Comparison of ENCODE assay signal across 14 cellular contexts in genomic region chr6:40936810-40937209, GRCh38.
DNase-seq lines count a peak whose midpoint lies in the region; ATAC-seq, FAIRE-seq and TF ChIP-seq lines count a peak whose summit lies in the region.
"Had no signal": no experiment of that assay in that cellular context is flagged by ENCODE, and none has a peak within 500 bp of the region (broad histone marks: within the 10 kb centered on the region; RNA-seq: fewer than 3 reads in every experiment).

No MANE protein-coding gene starts in this region.

- POLR2A ChIA-PET in Panc1 (lab: Charles Lee), result no interaction called here

- peaks cover 13% of the 10 kb centered on the region for H3K9me3 Mint-ChIP-seq in nephron
- no peaks in the 10 kb centered on the region for H3K9me3 Mint-ChIP-seq in effector memory CD8-positive, alpha-beta T cell

- CTCF ChIA-PET in Panc1 (lab: Charles Lee), result no interaction called here

- H3K36me3 ChIP-seq in Panc1 (ENCODE audit: control insufficient read depth, insufficient read depth, low read length), result no peaks in the 10 kb centered on the region
- no peaks in the 10 kb centered on the region for H3K36me3 ChIP-seq in kidney (ENCODE audit: control insufficient read depth in 1 of 2, insufficient read depth in 2 of 2, low read length in 2 of 2)
- H3K36me3 ChIP-seq: transverse colon had no signal

- no peak for FAIRE-seq in kidney (lab: Jason Lieb, UNC)

- intact Hi-C loops in Panc1 (cut with micrococcal nuclease; ENCODE audit: unreplicated experiment), result no loop called here
- intact Hi-C loops in kidney (cut with DNase I), result no loop called here

- in situ Hi-C loops in Panc1 (cut with HindIII; ENCODE audit: low pct_unique_long_range_greater_than_20kb, low sequenced_read_pairs), result no loop called here

- ATAC-seq in Panc1, result peak; percentile 45; the same call in 1 of the 2 replicates
- no peak for ATAC-seq in effector memory CD8-positive, alpha-beta T cell (replicated peaks)
- ATAC-seq: WTC11 had no signal

- H3K4me1 ChIP-seq in Panc1 (ENCODE audit: control insufficient read depth, insufficient read depth, low read length) (no peaks in the 10 kb centered on the region), kidney (ENCODE audit: control insufficient read depth in 1 of 2, insufficient read depth in 1 of 2, low read depth in 1 of 2, low read length in 2 of 2) (no peaks in the 10 kb centered on the region)
- H3K4me1 ChIP-seq: transverse colon had no signal

- no peak overlapping the region for H3K4me3 Mint-ChIP-seq in nephron
- no peak overlapping the region for H3K4me3 Mint-ChIP-seq in effector memory CD8-positive, alpha-beta T cell
- H3K4me3 Mint-ChIP-seq: WTC11 had no signal

- peak overlapping the region in 2 of 3 experiments; percentile 38 to 39 for H3K27ac Mint-ChIP-seq in nephron
- H3K27ac Mint-ChIP-seq in effector memory CD8-positive, alpha-beta T cell, result no peak overlapping the region
- H3K27ac Mint-ChIP-seq: WTC11 had no signal

- BruUV-seq in Panc1 (replicated peaks; lab: Mats Ljungman, UMichigan), result no TSS peak

- no peaks in the 10 kb centered on the region for H3K36me3 Mint-ChIP-seq in nephron (ENCODE audit: low read depth)
- H3K36me3 Mint-ChIP-seq in effector memory CD8-positive, alpha-beta T cell (ENCODE audit: insufficient read depth), result no peaks in the 10 kb centered on the region

- peaks cover 10% of the 10 kb centered on the region for H3K27me3 Mint-ChIP-seq in nephron (ENCODE audit: low read depth)
- peaks cover 44 to 64% of the 10 kb centered on the region in 2 donors for H3K27me3 Mint-ChIP-seq in effector memory CD8-positive, alpha-beta T cell

- H3K4me3 ChIP-seq in Panc1 (ENCODE audit: low read depth in 2 of 2, low read length in 2 of 2) (no peak overlapping the region), kidney (ENCODE audit: low read length in 2 of 2) (no peak overlapping the region)
- H3K4me3 ChIP-seq: transverse colon had no signal

- H3K4me1 Mint-ChIP-seq in nephron, result peaks cover 17% of the 10 kb centered on the region
- no peaks in the 10 kb centered on the region for H3K4me1 Mint-ChIP-seq in effector memory CD8-positive, alpha-beta T cell (ENCODE audit: low read depth in 2 of 2)

- no peaks in the 10 kb centered on the region for H3K27me3 ChIP-seq in Panc1 (ENCODE audit: control insufficient read depth, insufficient read depth, low read length)
- H3K27me3 ChIP-seq: transverse colon had no signal

- TF ChIP-seq CTCF in Panc1 (IDR thresholded peaks at IDR 0.05) (no peak), nephron (IDR thresholded peaks at IDR 0.05; ENCODE audit: unreplicated experiment in 3 of 3) (no peak), kidney (IDR thresholded peaks at IDR 0.05; ENCODE audit: borderline replicate concordance, extremely low read depth, insufficient read depth) (no peak)

- H3K9ac ChIP-seq in kidney (ENCODE audit: low read length in 2 of 2), result no peak overlapping the region

- H3K27ac ChIP-seq in Panc1 (ENCODE audit: low read length) (peak overlapping the region; percentile 65), epithelial cell of prostate (peak overlapping the region; percentile 55), kidney (ENCODE audit: low read depth in 2 of 2, low read length in 2 of 2) (no peak overlapping the region)
- H3K27ac ChIP-seq: transverse colon had no signal

- DNase-seq in Daoy (ENCODE audit: low read depth) (peak; percentile 85), Panc1 (ENCODE audit: low read depth, low spot score) (no peak), epithelial cell of prostate (ENCODE audit: low read depth, low spot score) (peak; percentile 78), kidney (no peak)
- no peak for DNase-seq in activated T-cell treated with anti-CD3 and anti-CD28 coated beads, Interleukin-2, amount 50 U/mL, for 1 hour
- no peak for DNase-seq in effector memory CD8-positive, alpha-beta T cell
- no peak for DNase-seq in activated effector memory CD4-positive, alpha-beta T cell treated with Interleukin-2 at 50 U/mL for 16 hours
- DNase-seq: DMS153, mesendoderm, NCI-H2029 treated with DMSO at 0.1 percent for 48 hours, retina, transverse colon had no signal

- H3K9me3 ChIP-seq in Panc1 (ENCODE audit: control insufficient read depth, insufficient read depth, low read depth, low read length) (no peaks in the 10 kb centered on the region), kidney (ENCODE audit: control insufficient read depth in 1 of 2, low read length in 2 of 2) (no peaks in the 10 kb centered on the region)
- H3K9me3 ChIP-seq: transverse colon had no signal

Comparison
In these comparisons a context has a peak if more than half of its experiments do, and no peak if none do; other contexts are left out.
1. DNase-seq: peak in Daoy (single experiment) and epithelial cell of prostate (single experiment); none in Panc1 (single experiment), activated T-cell treated with anti-CD3 and anti-CD28 coated beads, Interleukin-2, amount 50 U/mL, for 1 hour (single experiment), kidney (single experiment), effector memory CD8-positive, alpha-beta T cell (0 of 3) and activated effector memory CD4-positive, alpha-beta T cell treated with Interleukin-2 at 50 U/mL for 16 hours (single experiment).
2. H3K27ac ChIP-seq: peak in Panc1 (single experiment) and epithelial cell of prostate (single experiment); none in kidney (0 of 2).
3. H3K27ac Mint-ChIP-seq: peak in nephron (2 of 3); none in effector memory CD8-positive, alpha-beta T cell (0 of 2).